Comparison of ENCODE assay signal across 29 cellular contexts in the genomic region with DNA sequence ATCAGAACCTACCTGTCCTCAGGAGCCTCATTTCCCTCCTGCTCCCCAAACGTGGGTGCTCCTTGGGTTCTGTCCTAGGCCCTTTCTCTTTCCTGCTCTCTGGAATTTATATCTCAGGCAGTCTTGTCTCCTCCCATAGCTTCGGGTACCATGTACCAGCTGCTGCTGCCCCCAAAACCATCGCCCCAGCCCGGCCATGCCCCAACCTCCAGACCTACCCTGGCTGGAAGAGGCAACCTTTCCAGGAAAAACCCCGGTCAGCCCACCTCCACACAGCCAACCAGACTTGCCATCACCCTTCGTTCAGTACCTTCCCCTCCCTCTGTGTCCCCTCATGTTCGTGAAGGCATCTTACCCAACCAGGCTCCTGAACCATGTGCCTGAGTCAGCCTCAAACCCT.
"Had no signal": no experiment of that assay in that cellular context is flagged by ENCODE, and none has a peak within 500 bp of the region (broad histone marks: within the 10 kb centered on the region; RNA-seq: fewer than 3 reads in every experiment).

No MANE protein-coding gene starts in this region.

- ATAC-seq: activated CD4-positive, CD25-positive, alpha-beta regulatory T cell treated with anti-CD3 and anti-CD28 coated beads, Interleukin-2, amount 50 U/mL, for 24 hours; activated CD8-positive, alpha-beta T cell treated with anti-CD3 and anti-CD28 coated beads for 36 hours; activated T-cell treated with anti-CD3 and anti-CD28 coated beads, Interleukin-2, amount 50 U/mL, for 4 hours; activated T-helper 17 cell treated with anti-CD3 and anti-CD28 coated beads, Interleukin-2, amount 50 U/mL, for 72 hours; body of pancreas; effector memory CD8-positive, alpha-beta T cell; T-helper 17 cell had no signal

- H3K4me1 ChIP-seq: body of pancreas had no signal

- H3K27me3 ChIP-seq: body of pancreas, cardiac muscle cell had no signal

- H3K9me3 ChIP-seq: body of pancreas had no signal

- H3K4me3 ChIP-seq: body of pancreas, cardiac muscle cell, coronary artery had no signal

- H3K36me3 ChIP-seq: cardiac muscle cell had no signal

- FAIRE-seq: endothelial cell of umbilical vein, frontal cortex had no signal

- H3K27ac ChIP-seq: body of pancreas, cardiac muscle cell, coronary artery, epithelial cell of prostate, WERI-Rb-1 had no signal

- DNase-seq: activated B cell treated with CpG ODN at 0.5 μM for 24 hours; activated CD4-positive, alpha-beta T cell treated with anti-CD3 and anti-CD28 coated beads for 48 hours; activated CD4-positive, alpha-beta T cell treated with anti-CD3 and anti-CD28 coated beads, Interleukin-2, amount 50 U/mL, for 1 hour; activated CD4-positive, alpha-beta T cell treated with anti-CD3 and anti-CD28 coated beads, Interleukin-2, amount 50 U/mL, for 48 hours; activated CD8-positive, alpha-beta memory T cell treated with anti-CD3 and anti-CD28 coated beads for 24 hours; activated CD8-positive, alpha-beta T cell treated with anti-CD3 and anti-CD28 coated beads for 36 hours; activated effector memory CD4-positive, alpha-beta T cell treated with Interleukin-2 at 50 U/mL for 16 hours; activated gamma-delta T cell treated with Interleukin-2 at 50 U/mL for 16 hours; activated naive CD4-positive, alpha-beta T cell treated with anti-CD3 and anti-CD28 coated beads, Interleukin-2, amount 50 U/mL, for 16 hours; activated naive CD4-positive, alpha-beta T cell treated with Interleukin-2 at 50 U/mL for 16 hours; activated T-cell treated with anti-CD3 and anti-CD28 coated beads, Interleukin-2, amount 50 U/mL, for 4 hours; amniotic stem cell; anterior cingulate cortex; body of pancreas; effector CD4-positive, alpha-beta T cell; effector memory CD8-positive, alpha-beta T cell; foreskin fibroblast; glutamatergic neuron; T-helper 1 cell; T-helper 17 cell; T1000; WERI-Rb-1 had no signal
